ENCODE assay signal across 11 cellular contexts in the genomic region with DNA sequence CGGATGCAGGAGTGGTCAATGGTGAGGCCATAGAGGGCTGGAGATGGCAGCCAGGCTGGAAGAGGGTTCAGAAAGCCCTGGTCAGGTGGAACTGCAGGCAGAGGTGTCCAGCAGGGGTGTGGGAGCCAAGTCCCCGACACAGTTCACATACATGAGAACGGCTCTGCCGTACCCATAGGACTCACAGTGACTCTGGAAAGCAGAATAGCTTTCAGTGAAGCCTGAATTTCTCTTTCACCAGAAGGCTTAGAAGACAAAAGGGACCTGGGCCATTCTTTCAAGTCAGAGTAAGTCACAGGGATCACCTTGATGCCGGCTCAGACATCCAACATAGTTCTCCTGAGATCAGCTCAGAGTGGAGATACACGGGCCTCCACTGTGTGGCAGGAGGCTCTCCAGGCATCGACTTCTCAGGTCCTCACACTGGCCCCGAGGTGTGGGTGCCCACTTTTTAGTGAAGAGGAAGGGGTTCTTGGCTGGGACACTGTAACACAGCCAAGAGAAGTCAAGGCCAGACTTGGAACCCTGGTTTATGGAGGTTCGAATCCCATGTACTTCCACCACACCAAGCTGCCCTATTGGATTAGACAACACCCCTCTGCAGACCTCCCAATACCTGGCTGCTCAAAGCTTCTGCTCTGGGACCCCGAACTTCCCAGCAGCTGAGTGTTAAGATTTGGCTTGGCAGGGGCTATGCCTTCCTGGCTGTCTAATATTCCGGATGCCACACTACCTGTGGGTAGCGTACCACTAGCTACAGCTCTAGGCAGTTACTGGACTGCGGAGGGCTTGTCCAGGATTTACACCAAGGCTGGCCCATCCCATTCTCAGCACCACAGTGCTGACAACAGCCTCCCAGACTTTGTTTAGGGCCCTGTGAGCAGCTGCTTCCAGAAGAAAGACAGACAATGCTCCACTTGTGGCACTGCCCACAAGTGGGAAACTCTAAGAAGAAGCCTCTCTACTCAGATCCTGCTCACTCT.
"Had no signal": no experiment of that assay in that cellular context is flagged by ENCODE, and none has a peak within 500 bp of the region (broad histone marks: within the 10 kb centered on the region; RNA-seq: fewer than 3 reads in every experiment).

No MANE protein-coding gene starts in this region.

- H3K9me3 Mint-ChIP-seq: activated T-helper 17 cell treated with anti-CD3 and anti-CD28 coated beads, Interleukin-2, amount 50 U/mL, for 72 hours; naive B cell had no signal

- H3K27ac ChIP-seq: thyroid gland, uterus had no signal

- H3K36me3 ChIP-seq: uterus had no signal

- ATAC-seq: activated T-helper 17 cell treated with anti-CD3 and anti-CD28 coated beads, Interleukin-2, amount 50 U/mL, for 72 hours; esophagus mucosa; sciatic nerve had no signal

- H3K4me1 ChIP-seq: thyroid gland, uterus had no signal

- H3K36me3 Mint-ChIP-seq: naive B cell had no signal

- H3K27ac Mint-ChIP-seq: activated T-helper 17 cell treated with anti-CD3 and anti-CD28 coated beads, Interleukin-2, amount 50 U/mL, for 72 hours had no signal

- H3K4me3 ChIP-seq: dorsolateral prefrontal cortex, thyroid gland, uterus had no signal

- H3K4me1 Mint-ChIP-seq: activated T-helper 17 cell treated with anti-CD3 and anti-CD28 coated beads, Interleukin-2, amount 50 U/mL, for 72 hours; naive B cell had no signal

- H3K9me3 ChIP-seq: thyroid gland, uterus had no signal

- DNase-seq: activated CD4-positive, alpha-beta T cell treated with anti-CD3 and anti-CD28 coated beads for 48 hours; activated naive CD4-positive, alpha-beta T cell treated with Interleukin-2 at 50 U/mL for 16 hours; dorsolateral prefrontal cortex; naive B cell; stimulated activated CD4-positive, alpha-beta T cell treated with anti-CD3 and anti-CD28 coated beads, Interleukin-2, amount 100 ng/mL, for 24 hours; T-helper 2 cell; thyroid gland; uterus had no signal

- H3K27me3 ChIP-seq: dorsolateral prefrontal cortex, thyroid gland, uterus had no signal

- H3K4me3 Mint-ChIP-seq: activated T-helper 17 cell treated with anti-CD3 and anti-CD28 coated beads, Interleukin-2, amount 50 U/mL, for 72 hours; naive B cell had no signal
